1 cellular context compared by ENCODE assay signal in genomic region chr6:31776961-31777666, GRCh38.
TF ChIP-seq lines count a peak whose summit lies in the region.

Gene VWA7, minus strand, starts transcription at chr6:31777328. Its CDS starts 549 bp downstream, at chr6:31776779.

TF ChIP-seq in K562, 482 proteins besides CTCF, POLR2A, EP300 and RAD21 (continued from another document and continues in another):
- TF ChIP-seq BCL6 (CRISPR knock-in tag; IDR thresholded peaks at IDR 0.05) (0 out of 2 replicates have a peak, but pooled peaks have one; percentile 38), RNF2 (IDR thresholded peaks at IDR 0.05) (peak; percentile 100), GABPB1 (CRISPR knock-in tag; IDR thresholded peaks at IDR 0.05) (peak; percentile 85; the same call in 1 of the 2 replicates), ZFX (CRISPR knock-in tag; IDR thresholded peaks at IDR 0.05) (peak; percentile 61; the same call in 1 of the 2 replicates), ELK3 (CRISPR knock-in tag; IDR thresholded peaks at IDR 0.05) (no peak), KLF13 (tag; IDR thresholded peaks at IDR 0.05; ENCODE audit: borderline replicate concordance, low read depth) (peak; percentile 54; the same call in 1 of the 2 replicates), ZBTB33 (CRISPR knock-in tag; IDR thresholded peaks at IDR 0.05) (peak; percentile 92), SNIP1 (IDR thresholded peaks at IDR 0.05; ENCODE audit: low read depth) (no peak), NRF1 (conservative IDR thresholded peaks at IDR 0.05 in 1 of 2, IDR thresholded peaks at IDR 0.05 in 1 of 2) (peak; percentile 70 to 75), ARID3B (CRISPR knock-in tag; IDR thresholded peaks at IDR 0.05; ENCODE audit: borderline replicate concordance) (peak; percentile 11; the same call in 1 of the 2 replicates), ARID3A (IDR thresholded peaks at IDR 0.05; ENCODE audit: borderline replicate concordance, low read depth, low read length) (no peak), RBBP5 (IDR thresholded peaks at IDR 0.05; ENCODE audit: borderline replicate concordance, insufficient read depth, low read length, poor library complexity, severe bottlenecking) (peak; percentile 83), ZBTB2 (IDR thresholded peaks at IDR 0.05) (peak; percentile 94), ZNF75A (CRISPR knock-in tag; IDR thresholded peaks at IDR 0.05) (peak; percentile 63; the same call in 1 of the 2 replicates), NCOA1 (IDR thresholded peaks at IDR 0.05; ENCODE audit: low read depth) (peak; percentile 93), MED1 (CRISPR knock-in tag; IDR thresholded peaks at IDR 0.05; ENCODE audit: borderline replicate concordance) (no peak), E2F8 (IDR thresholded peaks at IDR 0.05; ENCODE audit: low read depth, partially characterized antibody) (peak; percentile 74), NR2C2 (CRISPR knock-in tag; IDR thresholded peaks at IDR 0.05) (peak; percentile 68; the same call in 1 of the 2 replicates), NR2C2 (tag; IDR thresholded peaks at IDR 0.05) (peak; percentile 95), ZSCAN29 (IDR thresholded peaks at IDR 0.05) (peak; percentile 29), TFAP4 (CRISPR knock-in tag; IDR thresholded peaks at IDR 0.05; ENCODE audit: borderline replicate concordance) (peak; percentile 95), SRSF1 (IDR thresholded peaks at IDR 0.05; ENCODE audit: low read depth, low read length) (no peak), HMG20B (CRISPR knock-in tag; IDR thresholded peaks at IDR 0.05) (no peak), ZNF174 (CRISPR knock-in tag; IDR thresholded peaks at IDR 0.05) (no peak), CREB3L1 (IDR thresholded peaks at IDR 0.05; ENCODE audit: borderline replicate concordance, low read depth) (peak; percentile 56; the same call in 1 of the 2 replicates), SIRT6 (IDR thresholded peaks at IDR 0.05; ENCODE audit: low read depth, low read length) (no peak), ARID1B (IDR thresholded peaks at IDR 0.05) (peak; percentile 95), ZNF707 (CRISPR knock-in tag; conservative IDR thresholded peaks at IDR 0.05) (no peak), THRAP3 (IDR thresholded peaks at IDR 0.05; ENCODE audit: borderline replicate concordance) (peak; percentile 31; the same call in 1 of the 2 replicates), PTTG1 (tag; IDR thresholded peaks at IDR 0.05; ENCODE audit: low read depth) (no peak)
